In genomic region chr9:110650991-110651411, GRCh38 we compare ENCODE assay signal across 12 cellular contexts. TPM values are rescaled to one million over a fixed set of nuclear protein-coding genes. Genes with fewer than 3 reads are reported as not detected.
DNase-seq lines count a peak whose midpoint lies in the region; ATAC-seq lines count a peak whose summit lies in the region.
"Had no signal": no experiment of that assay in that cellular context is flagged by ENCODE, and none has a peak within 500 bp of the region (broad histone marks: within the 10 kb centered on the region; RNA-seq: fewer than 3 reads in every experiment).

No MANE protein-coding gene starts in this region.

- H3K9me3 Mint-ChIP-seq in activated naive CD4-positive, alpha-beta T cell treated with anti-CD3 and anti-CD28 coated beads for 36 hours = no peaks in the 10 kb centered on the region

- H3K36me3 Mint-ChIP-seq in activated naive CD4-positive, alpha-beta T cell treated with anti-CD3 and anti-CD28 coated beads for 36 hours (ENCODE audit: low read depth) = no peaks in the 10 kb centered on the region
- H3K36me3 Mint-ChIP-seq: naive thymus-derived CD4-positive, alpha-beta T cell had no signal

- no peaks in the 10 kb centered on the region for H3K9me3 ChIP-seq in SJSA1 (replicated peaks)
- H3K9me3 ChIP-seq: BLaER1 treated with 17β-estradiol and CSF1 and Interleukin-3, amounts not matched to agents 10 nM and 100 nM had no signal

- DNase-seq in AG08395 (ENCODE audit: low spot score) = peak; percentile 77
- DNase-seq in SJSA1 (ENCODE audit: low read depth in 1 of 2, low spot score in 2 of 2) = peak; percentile 85 to 97
- peak; percentile 99 for DNase-seq in fibroblast of peridontal ligament (ENCODE audit: extremely low read depth)
- peak; percentile 92 for DNase-seq in pons (ENCODE audit: low spot score)
- no peak for DNase-seq in activated CD4-positive, alpha-beta T cell treated with anti-CD3 and anti-CD28 coated beads, Interleukin-2, amount 50 U/mL, for 4 hours
- DNase-seq in stimulated activated naive CD8-positive, alpha-beta T cell treated with anti-CD3 and anti-CD28 coated beads, Interleukin-15, Interleukin-2, amounts not matched to agents 100 U/mL and 50 U/mL, for 24 hours = no peak
- no peak for DNase-seq in NCI-H2171 (lab: John Stamatoyannopoulos, UW)
- no peak for DNase-seq in activated naive CD4-positive, alpha-beta T cell treated with anti-CD3 and anti-CD28 coated beads for 36 hours
- DNase-seq: activated T-cell treated with anti-CD3 and anti-CD28 coated beads, Interleukin-2, amount 50 U/mL, for 48 hours; naive thymus-derived CD4-positive, alpha-beta T cell had no signal

- no peaks in the 10 kb centered on the region for H3K27me3 Mint-ChIP-seq in activated naive CD4-positive, alpha-beta T cell treated with anti-CD3 and anti-CD28 coated beads for 36 hours (ENCODE audit: low read depth)
- H3K27me3 Mint-ChIP-seq: naive thymus-derived CD4-positive, alpha-beta T cell had no signal

- H3K27me3 ChIP-seq in SJSA1 (replicated peaks) = no peaks in the 10 kb centered on the region
- H3K27me3 ChIP-seq: BLaER1 treated with 17β-estradiol and CSF1 and Interleukin-3, amounts not matched to agents 10 nM and 100 nM had no signal

- intact Hi-C loops in activated naive CD4-positive, alpha-beta T cell treated with anti-CD3 and anti-CD28 coated beads for 36 hours (cut with micrococcal nuclease) = no loop called here

- CTCF ChIA-PET in activated naive CD4-positive, alpha-beta T cell treated with anti-CD3 and anti-CD28 coated beads for 36 hours (lab: Charles Lee) = no interaction called here

- peaks cover 30% of the 10 kb centered on the region for H3K4me1 ChIP-seq in SJSA1 (replicated peaks)
- H3K4me1 ChIP-seq: BLaER1 treated with 17β-estradiol and CSF1 and Interleukin-3, amounts not matched to agents 10 nM and 100 nM had no signal

- H3K36me3 ChIP-seq in SJSA1 = no peaks in the 10 kb centered on the region
- H3K36me3 ChIP-seq: BLaER1 treated with 17β-estradiol and CSF1 and Interleukin-3, amounts not matched to agents 10 nM and 100 nM had no signal

- H3K27ac Mint-ChIP-seq in activated naive CD4-positive, alpha-beta T cell treated with anti-CD3 and anti-CD28 coated beads for 36 hours = no peak overlapping the region
- H3K27ac Mint-ChIP-seq: naive thymus-derived CD4-positive, alpha-beta T cell had no signal

- H3K27ac ChIP-seq in SJSA1 = peak overlapping the region; percentile 67
- H3K27ac ChIP-seq: BLaER1 treated with 17β-estradiol and CSF1 and Interleukin-3, amounts not matched to agents 10 nM and 100 nM had no signal

- ATAC-seq in stimulated activated naive CD8-positive, alpha-beta T cell treated with anti-CD3 and anti-CD28 coated beads, Interleukin-15, Interleukin-2, amounts not matched to agents 100 U/mL and 50 U/mL, for 24 hours = no peak
- ATAC-seq: naive thymus-derived CD4-positive, alpha-beta T cell had no signal

- no peak overlapping the region for H3K4me3 ChIP-seq in SJSA1
- H3K4me3 ChIP-seq: BLaER1 treated with 17β-estradiol and CSF1 and Interleukin-3, amounts not matched to agents 10 nM and 100 nM had no signal

- H3K4me1 Mint-ChIP-seq in activated naive CD4-positive, alpha-beta T cell treated with anti-CD3 and anti-CD28 coated beads for 36 hours (ENCODE audit: low read depth) = no peaks in the 10 kb centered on the region
- H3K4me1 Mint-ChIP-seq: naive thymus-derived CD4-positive, alpha-beta T cell had no signal

- H3K4me3 Mint-ChIP-seq in activated naive CD4-positive, alpha-beta T cell treated with anti-CD3 and anti-CD28 coated beads for 36 hours = no peak overlapping the region
- H3K4me3 Mint-ChIP-seq: naive thymus-derived CD4-positive, alpha-beta T cell had no signal

RNA-seq across cellular contexts. Expression of gene MUSK, which starts 17.6 kb away (rescaled TPM):
- total RNA-seq in SJSA1 (2014; rRNA removed; shearing (Covaris generic)) = 0.08 and 0.16 TPM in 2 replicates
- not detected for total RNA-seq in activated naive CD4-positive, alpha-beta T cell treated with anti-CD3 and anti-CD28 coated beads for 36 hours
- total RNA-seq: epithelial cell of proximal tubule; naive thymus-derived CD4-positive, alpha-beta T cell had no signal

Comparison
In these comparisons a context has a peak if more than half of its experiments do, and no peak if none do; other contexts are left out.
1. DNase-seq: peak in AG08395 (single experiment), SJSA1 (2 of 2), fibroblast of peridontal ligament (single experiment) and pons (single experiment); none in activated CD4-positive, alpha-beta T cell treated with anti-CD3 and anti-CD28 coated beads, Interleukin-2, amount 50 U/mL, for 4 hours (0 of 2), stimulated activated naive CD8-positive, alpha-beta T cell treated with anti-CD3 and anti-CD28 coated beads, Interleukin-15, Interleukin-2, amounts not matched to agents 100 U/mL and 50 U/mL, for 24 hours (single experiment), NCI-H2171 (single experiment) and activated naive CD4-positive, alpha-beta T cell treated with anti-CD3 and anti-CD28 coated beads for 36 hours (single experiment).